9 cellular contexts compared by ENCODE assay signal in genomic region chr14:100587248-100587762, GRCh38. TPM values are rescaled to one million over a fixed set of nuclear protein-coding genes. Genes with fewer than 3 reads are reported as not detected.
DNase-seq lines count a peak whose midpoint lies in the region; ATAC-seq and TF ChIP-seq lines count a peak whose summit lies in the region.
"Had no signal": no experiment of that assay in that cellular context is flagged by ENCODE, and none has a peak within 500 bp of the region (broad histone marks: within the 10 kb centered on the region; RNA-seq: fewer than 3 reads in every experiment).

Gene BEGAIN, minus strand, starts transcription at chr14:100587417. Its CDS starts 127 bp downstream, at chr14:100587290.

- intact Hi-C loops in CD8-positive, alpha-beta T cell (cut with DNase I, micrococcal nuclease): no loop called here
- intact Hi-C loops in PC-3 (cut with micrococcal nuclease): no loop called here
- intact Hi-C loops in esophagus muscularis mucosa (cut with DNase I): no loop called here

- no peak within 1 kb of the TSS for H3K27ac Mint-ChIP-seq in CD8-positive, alpha-beta T cell

- ATAC-seq in CD8-positive, alpha-beta T cell: no peak
- ATAC-seq in PC-3 (peak; percentile 23; the same call in 1 of the 2 replicates), HG03520 (IDR thresholded peaks at IDR 0.05; ENCODE audit: unreplicated experiment) (no peak), HG02938 (IDR thresholded peaks at IDR 0.05; ENCODE audit: unreplicated experiment) (no peak)

- POLR2A ChIA-PET in CD8-positive, alpha-beta T cell (lab: Charles Lee): no interaction called here
- POLR2A ChIA-PET in PC-3 (lab: Charles Lee; ENCODE audit: unreplicated experiment): no interaction called here

- DNase-seq in CD8-positive, alpha-beta T cell: no peak
- DNase-seq in PC-3 (no peak), esophagus muscularis mucosa (ENCODE audit: extremely low spot score) (no peak), osteoblast (ENCODE audit: insufficient read length, low spot score, missing footprints) (peak; percentile 90), NCI-H187 treated with DMSO at 0.1 percent for 48 hours (lab: John Stamatoyannopoulos, UW) (no peak), RPMI8226 (no peak)
- DNase-seq: midbrain had no signal

- no peak within 1 kb of the TSS for H3K27ac ChIP-seq in CD8-positive, alpha-beta T cell (ENCODE audit: low read depth, low read length)
- H3K27ac ChIP-seq in PC-3 (ENCODE audit: low read length) (peak within 1 kb of the TSS; percentile 22), esophagus muscularis mucosa (replicated peaks in 1 of 4) (no peak within 1 kb of the TSS), osteoblast (ENCODE audit: low read depth, low read length) (no peak within 1 kb of the TSS)

- H4K20me1 ChIP-seq in PC-3 (ENCODE audit: low read length) (no peaks in the 10 kb centered on the region), osteoblast (ENCODE audit: insufficient read depth, low read length) (no peaks in the 10 kb centered on the region)

- peaks cover 27% of the 10 kb centered on the region for H3K27me3 Mint-ChIP-seq in CD8-positive, alpha-beta T cell (ENCODE audit: low read depth)

- CTCF ChIA-PET in CD8-positive, alpha-beta T cell (lab: Charles Lee): interaction anchor here (1.3 kb wide), 1 partner anchor 42 kb away, joined by 3 read pairs; no protein-coding TSS in a partner anchor
- CTCF ChIA-PET in PC-3 (lab: Charles Lee): no interaction called here

- no peak for TF ChIP-seq POLR2A in esophagus muscularis mucosa (IDR thresholded peaks at IDR 0.05; ENCODE audit: low read depth)

- no peaks in the 10 kb centered on the region for H3K9me2 ChIP-seq in PC-3 (replicated peaks; ENCODE audit: low read length)

- H3K9me3 Mint-ChIP-seq in CD8-positive, alpha-beta T cell: no peaks in the 10 kb centered on the region

- H3K27me3 ChIP-seq in CD8-positive, alpha-beta T cell (ENCODE audit: insufficient read depth, low read length): peaks cover 14% of the 10 kb centered on the region
- no peaks in the 10 kb centered on the region for H3K27me3 ChIP-seq in PC-3 (ENCODE audit: low read length)
- H3K27me3 ChIP-seq in esophagus muscularis mucosa: peaks cover 0 to 63% (median 7%) of the 10 kb centered on the region in 4 donors
- peaks cover 31% of the 10 kb centered on the region for H3K27me3 ChIP-seq in osteoblast (ENCODE audit: insufficient read depth, low read length)

- H2AFZ ChIP-seq in PC-3 (ENCODE audit: low read length) (peak within 1 kb of the TSS; percentile 94), osteoblast (ENCODE audit: low read length) (peak within 1 kb of the TSS; percentile 37)

- peak within 1 kb of the TSS; percentile 61 for H3K4me3 Mint-ChIP-seq in CD8-positive, alpha-beta T cell

- H3K9me3 ChIP-seq in CD8-positive, alpha-beta T cell (ENCODE audit: low read length): no peaks in the 10 kb centered on the region
- no peaks in the 10 kb centered on the region for H3K9me3 ChIP-seq in PC-3 (ENCODE audit: low read length)
- no peaks in the 10 kb centered on the region for H3K9me3 ChIP-seq in esophagus muscularis mucosa
- H3K9me3 ChIP-seq in osteoblast (ENCODE audit: low read depth, low read length): no peaks in the 10 kb centered on the region

- BruUV-seq in PC-3 (replicated peaks; lab: Mats Ljungman, UMichigan): no TSS peak

- no peak for TF ChIP-seq EP300 in esophagus muscularis mucosa (IDR thresholded peaks at IDR 0.05)

- no peaks in the 10 kb centered on the region for H3F3A ChIP-seq in PC-3 (ENCODE audit: low read length, unreplicated experiment)

- H3K4me2 ChIP-seq in PC-3 (ENCODE audit: low read length) (peak within 1 kb of the TSS; percentile 95), osteoblast (ENCODE audit: insufficient read depth, low read length) (peak within 1 kb of the TSS; percentile 69)

- TF ChIP-seq CTCF in CD8-positive, alpha-beta T cell (IDR thresholded peaks at IDR 0.05): no peak
- TF ChIP-seq CTCF in PC-3 (conservative IDR thresholded peaks at IDR 0.05; ENCODE audit: low read depth, low read length): no peak
- TF ChIP-seq CTCF in esophagus muscularis mucosa (IDR thresholded peaks at IDR 0.05): no peak
- no peak for TF ChIP-seq CTCF in osteoblast (IDR thresholded peaks at IDR 0.05; ENCODE audit: extremely low read depth, low read depth, low read length)

- peak within 1 kb of the TSS; percentile 41 for H3K4me3 ChIP-seq in CD8-positive, alpha-beta T cell (ENCODE audit: low read depth, low read length)
- H3K4me3 ChIP-seq in PC-3 (ENCODE audit: low read length) (peak within 1 kb of the TSS; percentile 72), esophagus muscularis mucosa (peak within 1 kb of the TSS; percentile 54 to 64 (median 55)), osteoblast (ENCODE audit: insufficient read depth, low read length) (peak within 1 kb of the TSS; percentile 62)

- peaks cover 4% of the 10 kb centered on the region for H3K4me1 Mint-ChIP-seq in CD8-positive, alpha-beta T cell (ENCODE audit: low read depth)

- H3K36me3 Mint-ChIP-seq in CD8-positive, alpha-beta T cell: no peaks in the 10 kb centered on the region

- H3K79me2 ChIP-seq in PC-3 (ENCODE audit: low read length) (no peaks in the 10 kb centered on the region), osteoblast (ENCODE audit: insufficient read depth, low read length) (no peaks in the 10 kb centered on the region)

- no peaks in the 10 kb centered on the region for H3K36me3 ChIP-seq in CD8-positive, alpha-beta T cell (ENCODE audit: insufficient read depth, low read length)
- no peaks in the 10 kb centered on the region for H3K36me3 ChIP-seq in PC-3 (ENCODE audit: low read depth, low read length)
- H3K36me3 ChIP-seq in esophagus muscularis mucosa: no peaks in the 10 kb centered on the region
- H3K36me3 ChIP-seq in osteoblast (ENCODE audit: insufficient read depth, low read length): no peaks in the 10 kb centered on the region

- H3K4me1 ChIP-seq in CD8-positive, alpha-beta T cell (ENCODE audit: insufficient read depth, low read length): peaks cover 10% of the 10 kb centered on the region
- H3K4me1 ChIP-seq in PC-3 (ENCODE audit: insufficient read depth, low read length) (peaks cover 7% of the 10 kb centered on the region; the same call in 1 of the 2 replicates), esophagus muscularis mucosa (peaks cover 7 to 19% (median 14%) of the 10 kb centered on the region in 4 donors), osteoblast (ENCODE audit: insufficient read depth, low read length) (no peaks in the 10 kb centered on the region)

- H3K9ac ChIP-seq in PC-3 (ENCODE audit: low read length): peak within 1 kb of the TSS; percentile 72

- WGBS in esophagus muscularis mucosa: 9% methylated on average over 13 of the region's 66 CpGs

RNA-seq across cellular contexts. Expression of gene BEGAIN, which starts in this region (rescaled TPM):
- total RNA-seq in CD8-positive, alpha-beta T cell: 1 to 10 TPM in 1 of 2 experiments, under 1 TPM in 1; 0.61 to 1.9 TPM
- 3.5 and 3.8 TPM in 2 replicates for total RNA-seq in PC-3 (2014; rRNA removed)
- 1 to 10 TPM; 3.5 to 7.1 (median 6.6) TPM for total RNA-seq in esophagus muscularis mucosa
- 1.1 TPM in 1 of 2 replicates, not detected in the other for total RNA-seq in osteoblast
